ENCODE assay signal across 1 cellular context in genomic region chr11:2002807-2003206, GRCh38.
TF ChIP-seq lines count a peak whose summit lies in the region.

No MANE protein-coding gene starts in this region.

TF ChIP-seq in GM12878, 131 proteins besides CTCF, POLR2A, EP300 and RAD21:
- TF ChIP-seq, protein P1, sequence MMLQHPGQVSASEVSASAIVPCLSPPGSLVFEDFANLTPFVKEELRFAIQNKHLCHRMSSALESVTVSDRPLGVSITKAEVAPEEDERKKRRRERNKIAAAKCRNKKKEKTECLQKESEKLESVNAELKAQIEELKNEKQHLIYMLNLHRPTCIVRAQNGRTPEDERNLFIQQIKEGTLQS (IDR thresholded peaks at IDR 0.05; ENCODE audit: borderline replicate concordance, extremely low read depth, low read depth, low read length) = no peak
- TF ChIP-seq HDGF (IDR thresholded peaks at IDR 0.05) = no peak
- TF ChIP-seq CEBPB (IDR thresholded peaks at IDR 0.05; ENCODE audit: borderline replicate concordance in 1 of 2, low read depth in 2 of 2, low read length in 2 of 2) = no peak
- no peak for TF ChIP-seq ELK1 (IDR thresholded peaks at IDR 0.05; ENCODE audit: low read depth, low read length)
- TF ChIP-seq MAX (IDR thresholded peaks at IDR 0.05; ENCODE audit: low read depth, low read length) = no peak
- no peak for TF ChIP-seq CHD4 (IDR thresholded peaks at IDR 0.05)
- no peak for TF ChIP-seq TARDBP (IDR thresholded peaks at IDR 0.05; ENCODE audit: borderline replicate concordance)
- TF ChIP-seq EED (IDR thresholded peaks at IDR 0.05; ENCODE audit: low read depth) = no peak
- no peak for TF ChIP-seq CBX5 (IDR thresholded peaks at IDR 0.05; ENCODE audit: low read depth)
- no peak for TF ChIP-seq ZNF24 (IDR thresholded peaks at IDR 0.05)
- no peak for TF ChIP-seq CBX3 (IDR thresholded peaks at IDR 0.05; ENCODE audit: borderline replicate concordance, low read depth)
- no peak for TF ChIP-seq KLF5 (IDR thresholded peaks at IDR 0.05; ENCODE audit: partially characterized antibody)
- no peak for TF ChIP-seq SMC3 (IDR thresholded peaks at IDR 0.05; ENCODE audit: borderline replicate concordance, low read length)
TF ChIP-seq in GM12878: peak in this region for 0.
